16 cellular contexts compared by ENCODE assay signal in the genomic region with DNA sequence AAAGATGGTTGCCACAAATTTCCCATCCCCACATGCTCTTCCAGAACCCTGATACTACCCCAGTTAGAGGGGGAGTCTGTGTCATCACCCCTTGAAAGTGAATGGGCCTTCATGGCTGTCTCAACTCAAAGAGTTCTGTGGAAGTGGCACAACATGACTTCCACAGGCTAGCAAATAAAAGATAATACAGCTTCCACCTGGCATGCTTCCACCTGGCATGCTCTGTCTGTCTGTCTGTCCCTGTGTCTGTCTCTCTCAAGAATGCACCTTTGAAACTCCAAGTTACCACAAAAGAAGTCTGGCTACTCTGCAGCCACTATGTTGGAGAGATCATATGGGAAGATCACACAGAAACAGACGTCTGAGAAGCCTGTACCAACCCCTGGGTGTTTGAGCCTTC. TPM values are rescaled to one million over a fixed set of nuclear protein-coding genes. Genes with fewer than 3 reads are reported as not detected.
DNase-seq lines count a peak whose midpoint lies in the region; ATAC-seq and TF ChIP-seq lines count a peak whose summit lies in the region.
"Had no signal": no experiment of that assay in that cellular context is flagged by ENCODE, and none has a peak within 500 bp of the region (broad histone marks: within the 10 kb centered on the region; RNA-seq: fewer than 3 reads in every experiment).

No MANE protein-coding gene starts in this region.

- no peak overlapping the region for H4K91ac ChIP-seq in H9 (ENCODE audit: insufficient read length, low read depth, low read length)

- H3K27me3 ChIP-seq in right cardiac atrium (ENCODE audit: control insufficient read depth, insufficient read depth) = no peaks in the 10 kb centered on the region
- H3K27me3 ChIP-seq in H9 (ENCODE audit: insufficient read depth, low read length) = no peaks in the 10 kb centered on the region
- H3K27me3 ChIP-seq in testis = no peaks in the 10 kb centered on the region
- H3K27me3 ChIP-seq: BLaER1 had no signal

- no peak overlapping the region for H3K14ac ChIP-seq in H9 (ENCODE audit: insufficient read depth, low read length)

- H3K4me1 Mint-ChIP-seq in H9 = peaks cover 6 to 12% of the 10 kb centered on the region in 2 experiments
- H3K4me1 Mint-ChIP-seq in chondrocyte (ENCODE audit: low read depth) = peaks cover 55% of the 10 kb centered on the region
- H3K4me1 Mint-ChIP-seq in activated T-helper 2 cell treated with anti-CD3 and anti-CD28 coated beads, Interferon-gamma antibody, Interleukin-2, Interleukin-4, amounts not matched to agents 10 μg/mL and 5 μg/mL and 100 μg/mL, durations not matched to agents 14 hours and 24 hours and 36 hours (ENCODE audit: low read depth) = peaks cover 9% of the 10 kb centered on the region

- no peak overlapping the region for H2BK5ac ChIP-seq in H9 (ENCODE audit: insufficient read length, low read length)

- H3K4ac ChIP-seq in H9 (ENCODE audit: low read depth, low read length) = no peak overlapping the region

- H3K27me3 Mint-ChIP-seq in H9 (ENCODE audit: low read depth) (no peaks in the 10 kb centered on the region), chondrocyte (ENCODE audit: low read depth) (no peaks in the 10 kb centered on the region)
- no peaks in the 10 kb centered on the region for H3K27me3 Mint-ChIP-seq in activated T-helper 2 cell treated with anti-CD3 and anti-CD28 coated beads, Interferon-gamma antibody, Interleukin-2, Interleukin-4, amounts not matched to agents 10 μg/mL and 5 μg/mL and 100 μg/mL, durations not matched to agents 14 hours and 24 hours and 36 hours (ENCODE audit: low read depth)
- H3K27me3 Mint-ChIP-seq: CD8-positive, alpha-beta memory T cell had no signal

- TF ChIP-seq POLR2A in testis (IDR thresholded peaks at IDR 0.05) = no peak

- H4K8ac ChIP-seq in H9 (replicated peaks; ENCODE audit: insufficient read length, low read depth, low read length) = no peak overlapping the region

- no peaks in the 10 kb centered on the region for H3K9me3 ChIP-seq in right cardiac atrium (ENCODE audit: control insufficient read depth, low read length)
- H3K9me3 ChIP-seq in H9 (ENCODE audit: control insufficient read depth, low read depth, low read length) = no peaks in the 10 kb centered on the region
- H3K9me3 ChIP-seq in testis = no peaks in the 10 kb centered on the region
- H3K9me3 ChIP-seq: BLaER1, Caco-2 had no signal

- H3K23ac ChIP-seq in H9 (ENCODE audit: insufficient read length, low read depth, low read length) = no peak overlapping the region

- H2AFZ ChIP-seq in H9 (ENCODE audit: low read length) = no peak overlapping the region

- H3K23me2 ChIP-seq in H9 (ENCODE audit: insufficient read length, low read depth, low read length, poor library complexity, severe bottlenecking) = no peaks in the 10 kb centered on the region

- H3K27ac Mint-ChIP-seq in H9 (peak overlapping the region in 2 of 3 experiments; percentile 36 to 70; a peak in 2 of 7 replicates), chondrocyte (ENCODE audit: unreplicated experiment) (peak overlapping the region; percentile 41)
- no peak overlapping the region for H3K27ac Mint-ChIP-seq in activated T-helper 2 cell treated with anti-CD3 and anti-CD28 coated beads, Interferon-gamma antibody, Interleukin-2, Interleukin-4, amounts not matched to agents 10 μg/mL and 5 μg/mL and 100 μg/mL, durations not matched to agents 14 hours and 24 hours and 36 hours
- H3K27ac Mint-ChIP-seq: CD8-positive, alpha-beta memory T cell had no signal

- no peak overlapping the region for H2BK12ac ChIP-seq in H9 (ENCODE audit: insufficient read length, low read depth, low read length)

- H2BK120ac ChIP-seq in H9 (ENCODE audit: low read depth, low read length, poor library complexity, severe bottlenecking) = no peak overlapping the region

- H4K20me1 ChIP-seq in H9 (ENCODE audit: control insufficient read depth, insufficient read depth, insufficient read length) = no peaks in the 10 kb centered on the region
- H4K20me1 ChIP-seq: BLaER1 had no signal

- intact Hi-C loops in Right ventricle myocardium superior (cut with DNase I) = no loop called here
- intact Hi-C loops in right cardiac atrium (cut with DNase I) = no loop called here
- intact Hi-C loops in testis (cut with DNase I; ENCODE audit: low total_unique reads) = no loop called here
- intact Hi-C loops in activated T-helper 2 cell treated with anti-CD3 and anti-CD28 coated beads, Interferon-gamma antibody, Interleukin-2, Interleukin-4, amounts not matched to agents 10 μg/mL and 5 μg/mL and 100 μg/mL, durations not matched to agents 14 hours and 24 hours and 36 hours (cut with micrococcal nuclease) = no loop called here

- 49% methylated on average over 1 of the region's 1 CpG for WGBS in right cardiac atrium
- whole genome bisulfite sequencing in H9 (ENCODE audit: extremely low coverage, insufficient read length, low lambda C conversion rate) = no CpG with 5 or more reads among the region's 1 CpG
- WGBS in testis, 2 donors = 60 to 85% methylated on average over 1 of the region's 1 CpG

- no peaks in the 10 kb centered on the region for H3K79me2 ChIP-seq in H9 (ENCODE audit: insufficient read depth, low read length)

- peak; percentile 57 for ATAC-seq in Right ventricle myocardium superior (ENCODE audit: poor library complexity)
- ATAC-seq in right cardiac atrium = no peak
- no peak for ATAC-seq in GM18861 (IDR thresholded peaks at IDR 0.05; ENCODE audit: unreplicated experiment)

- no peaks in the 10 kb centered on the region for H3K36me3 ChIP-seq in testis (ENCODE audit: low read depth, missing control alignments)

- no peak overlapping the region for H2BK20ac ChIP-seq in H9 (ENCODE audit: low read depth, low read length, poor library complexity, severe bottlenecking)

- TF ChIP-seq CTCF in H9 (conservative IDR thresholded peaks at IDR 0.05) (no peak), chondrocyte (IDR thresholded peaks at IDR 0.05) (no peak), testis (IDR thresholded peaks at IDR 0.05) (no peak)

- H3K27ac ChIP-seq in right cardiac atrium (ENCODE audit: low read length) (no peak overlapping the region), H9 (ENCODE audit: insufficient read length, low read depth, low read length) (no peak overlapping the region), testis (no peak overlapping the region)
- H3K27ac ChIP-seq: BLaER1, HL-60 had no signal

- H3K4me1 ChIP-seq in right cardiac atrium (ENCODE audit: control insufficient read depth, insufficient read depth, low read length) (peaks cover 1% of the 10 kb centered on the region), H9 (ENCODE audit: insufficient read depth, low read length) (no peaks in the 10 kb centered on the region), testis (peaks cover 15% of the 10 kb centered on the region)

- no peak overlapping the region for H2AK5ac ChIP-seq in H9 (ENCODE audit: insufficient read length, low read length)

- H3K4me2 ChIP-seq in H9 (ENCODE audit: insufficient read depth, insufficient read length, low read length) = no peak overlapping the region
- H3K4me2 ChIP-seq: BLaER1 had no signal

- no peaks in the 10 kb centered on the region for H3K79me1 ChIP-seq in H9 (ENCODE audit: insufficient read depth, low read depth, low read length, poor library complexity, severe bottlenecking)

- H3K56ac ChIP-seq in H9 (ENCODE audit: insufficient read length, low read depth, low read length) = no peak overlapping the region

- no peaks in the 10 kb centered on the region for H3K9me3 Mint-ChIP-seq in H9
- no peaks in the 10 kb centered on the region for H3K9me3 Mint-ChIP-seq in chondrocyte (ENCODE audit: low read depth)
- H3K9me3 Mint-ChIP-seq in activated T-helper 2 cell treated with anti-CD3 and anti-CD28 coated beads, Interferon-gamma antibody, Interleukin-2, Interleukin-4, amounts not matched to agents 10 μg/mL and 5 μg/mL and 100 μg/mL, durations not matched to agents 14 hours and 24 hours and 36 hours = no peaks in the 10 kb centered on the region
- H3K9me3 Mint-ChIP-seq: CD8-positive, alpha-beta memory T cell had no signal

- H2BK15ac ChIP-seq in H9 (ENCODE audit: low read depth, low read length) = no peak overlapping the region

- no peak overlapping the region for H3K4me3 ChIP-seq in right cardiac atrium (ENCODE audit: low read length)
- no peak overlapping the region for H3K4me3 ChIP-seq in testis
- H3K4me3 ChIP-seq: BLaER1 had no signal

- H3K4me3 Mint-ChIP-seq in H9 (no peak overlapping the region), chondrocyte (ENCODE audit: unreplicated experiment) (no peak overlapping the region)
- no peak overlapping the region for H3K4me3 Mint-ChIP-seq in activated T-helper 2 cell treated with anti-CD3 and anti-CD28 coated beads, Interferon-gamma antibody, Interleukin-2, Interleukin-4, amounts not matched to agents 10 μg/mL and 5 μg/mL and 100 μg/mL, durations not matched to agents 14 hours and 24 hours and 36 hours (ENCODE audit: low read depth)
- H3K4me3 Mint-ChIP-seq: CD8-positive, alpha-beta memory T cell had no signal

- H3T11ph ChIP-seq in H9 (ENCODE audit: low read length) = no peak overlapping the region

- peaks cover 15 to 34% (median 30%) of the 10 kb centered on the region in 3 experiments; a peak in 6 of 7 replicates for H3K36me3 Mint-ChIP-seq in H9 (ENCODE audit: insufficient read depth in 1 of 3, low read depth in 3 of 3)
- H3K36me3 Mint-ChIP-seq in chondrocyte (ENCODE audit: low read depth) = peaks cover 5% of the 10 kb centered on the region
- peaks cover 15% of the 10 kb centered on the region for H3K36me3 Mint-ChIP-seq in activated T-helper 2 cell treated with anti-CD3 and anti-CD28 coated beads, Interferon-gamma antibody, Interleukin-2, Interleukin-4, amounts not matched to agents 10 μg/mL and 5 μg/mL and 100 μg/mL, durations not matched to agents 14 hours and 24 hours and 36 hours (ENCODE audit: low read depth)

- no peak overlapping the region for H3K18ac ChIP-seq in H9 (ENCODE audit: insufficient read length, low read depth, low read length)

- DNase-seq in Right ventricle myocardium superior (no peak), right cardiac atrium (no peak), H9 (no peak), chondrocyte (ENCODE audit: low spot score) (no peak), testis (peak; percentile 54), NCI-H510A (lab: John Stamatoyannopoulos, UW) (no peak)
- no peak for DNase-seq in activated T-helper 2 cell treated with anti-CD3 and anti-CD28 coated beads, Interferon-gamma antibody, Interleukin-2, Interleukin-4, amounts not matched to agents 10 μg/mL and 5 μg/mL and 100 μg/mL, durations not matched to agents 14 hours and 24 hours and 36 hours (ENCODE audit: low spot score)
- DNase-seq: 8988T; AML-193; Caco-2; CD8-positive, alpha-beta memory T cell; DND-41; GDM1 had no signal

- no peak overlapping the region for H3K9ac ChIP-seq in H9 (ENCODE audit: extremely low read depth, insufficient read length, low read length)
- H3K9ac ChIP-seq: BLaER1 had no signal

- no peak overlapping the region for H4K5ac ChIP-seq in H9 (ENCODE audit: insufficient read length, low read depth, low read length)

RNA-seq across cellular contexts. Expression of gene CFDP1, which starts 35.0 kb away (rescaled TPM):
- 25.1 TPM for total RNA-seq in Right ventricle myocardium superior
- 10 to 100 TPM; 23.7 to 36.8 (median 27.6) TPM for total RNA-seq in right cardiac atrium
- polyA plus RNA-seq in right cardiac atrium = 40.8 TPM
- 89.1 and 89.2 TPM in 2 replicates for total RNA-seq in H9 (2021)
- total RNA-seq in chondrocyte = 45.3 to 48.9 TPM (median 46.1 TPM) in 3 replicates
- total RNA-seq in testis = 100 to 1,000 TPM; 111 to 133 TPM
- 127 TPM for polyA plus RNA-seq in testis (ENCODE audit: insufficient read depth, low read depth, low replicate concordance)
- 33.5 and 37.5 TPM in 2 replicates for total RNA-seq in activated T-helper 2 cell treated with anti-CD3 and anti-CD28 coated beads, Interferon-gamma antibody, Interleukin-2, Interleukin-4, amounts not matched to agents 10 μg/mL and 5 μg/mL and 100 μg/mL, durations not matched to agents 14 hours and 24 hours and 36 hours
